In genomic region chr16:31696968-31697743, GRCh38 we compare ENCODE assay signal across 8 cellular contexts.
DNase-seq lines count a peak whose midpoint lies in the region; ATAC-seq, FAIRE-seq and TF ChIP-seq lines count a peak whose summit lies in the region.

No MANE protein-coding gene starts in this region.

- peaks cover 18% of the 10 kb centered on the region for H3K4me1 Mint-ChIP-seq in activated CD8-positive, alpha-beta T cell treated with anti-CD3 and anti-CD28 coated beads for 36 hours (ENCODE audit: low read depth)
- H3K4me1 Mint-ChIP-seq in activated CD8-positive, alpha-beta T cell treated with anti-CD3 and anti-CD28 coated beads, Interleukin-2, amount 10 ng/mL, durations not matched to agents 7 days and 5 days (ENCODE audit: low read depth): peaks cover 25% of the 10 kb centered on the region

- no peak overlapping the region for H3K27ac ChIP-seq in GM12878 (ENCODE audit: control insufficient read depth, insufficient read depth)
- H3K27ac ChIP-seq in mesenchymal stem cell (ENCODE audit: low read length, poor library complexity, severe bottlenecking): no peak overlapping the region
- H3K27ac ChIP-seq in pancreas: no peak overlapping the region

- in situ Hi-C loops in GM12878 (cut with MboI): loop anchor here (5.0 kb wide), 2 partner anchors 185 to 240 kb away; partner anchors contain the start of gene ARMC5

- H3K79me1 ChIP-seq in mesenchymal stem cell (replicated peaks; ENCODE audit: low read length, poor library complexity, severe bottlenecking): no peaks in the 10 kb centered on the region

- peaks cover 4% of the 10 kb centered on the region for H3K9me3 Mint-ChIP-seq in activated CD8-positive, alpha-beta T cell treated with anti-CD3 and anti-CD28 coated beads for 36 hours
- H3K9me3 Mint-ChIP-seq in activated CD8-positive, alpha-beta T cell treated with anti-CD3 and anti-CD28 coated beads, Interleukin-2, amount 10 ng/mL, durations not matched to agents 7 days and 5 days (ENCODE audit: insufficient read depth): no peaks in the 10 kb centered on the region

- H2BK5ac ChIP-seq in mesenchymal stem cell (ENCODE audit: low read depth, low read length, poor library complexity, severe bottlenecking): no peak overlapping the region

- H3K36me3 ChIP-seq in GM12878 (ENCODE audit: control insufficient read depth in 2 of 2, insufficient read depth in 2 of 2, low read length in 1 of 2): no peaks in the 10 kb centered on the region
- no peaks in the 10 kb centered on the region for H3K36me3 ChIP-seq in mesenchymal stem cell (ENCODE audit: control insufficient read depth in 1 of 2, insufficient read depth in 2 of 2, low read depth in 1 of 2, low read length in 2 of 2)
- H3K36me3 ChIP-seq in pancreas: no peaks in the 10 kb centered on the region

- no peak overlapping the region for H3K4me2 ChIP-seq in GM12878 (ENCODE audit: control insufficient read depth, insufficient read depth)
- H3K4me2 ChIP-seq in mesenchymal stem cell (ENCODE audit: low read length, poor library complexity, severe bottlenecking): no peak overlapping the region

- H2BK12ac ChIP-seq in mesenchymal stem cell (ENCODE audit: low read length in 2 of 2): no peak overlapping the region

- H3K27me3 ChIP-seq in GM12878 (replicated peaks in 1 of 2; ENCODE audit: control insufficient read depth in 2 of 2, insufficient read depth in 2 of 2, low read length in 1 of 2) (no peaks in the 10 kb centered on the region), mesenchymal stem cell (ENCODE audit: control insufficient read depth in 1 of 2, insufficient read depth in 1 of 2, low read length in 2 of 2) (peaks cover 27 to 28% of the 10 kb centered on the region in 2 experiments), pancreas (no peaks in the 10 kb centered on the region)

- H3K36me3 Mint-ChIP-seq in activated CD8-positive, alpha-beta T cell treated with anti-CD3 and anti-CD28 coated beads for 36 hours (ENCODE audit: low read depth): peaks cover 13% of the 10 kb centered on the region
- H3K36me3 Mint-ChIP-seq in activated CD8-positive, alpha-beta T cell treated with anti-CD3 and anti-CD28 coated beads, Interleukin-2, amount 10 ng/mL, durations not matched to agents 7 days and 5 days (ENCODE audit: low read depth): peaks cover 10% of the 10 kb centered on the region

- ATAC-seq in activated CD8-positive, alpha-beta T cell treated with anti-CD3 and anti-CD28 coated beads for 36 hours: no peak
- no peak for ATAC-seq in activated CD8-positive, alpha-beta T cell treated with anti-CD3 and anti-CD28 coated beads, Interleukin-2, amount 10 ng/mL, durations not matched to agents 7 days and 5 days
- no peak for ATAC-seq in GM12878
- ATAC-seq in HG02798 (IDR thresholded peaks at IDR 0.05; ENCODE audit: poor library complexity, unreplicated experiment): no peak
- ATAC-seq in pancreas: no peak

- FAIRE-seq in GM12878 (lab: Jason Lieb, UNC) (no peak), pancreas (lab: Jason Lieb, UNC) (no peak)

- intact Hi-C loops in activated CD8-positive, alpha-beta T cell treated with anti-CD3 and anti-CD28 coated beads for 36 hours (cut with micrococcal nuclease): no loop called here
- intact Hi-C loops in GM12878 (cut with micrococcal nuclease; ENCODE audit: unreplicated experiment): no loop called here
- intact Hi-C loops in pancreas (cut with DNase I): no loop called here

- H3K27me3 Mint-ChIP-seq in activated CD8-positive, alpha-beta T cell treated with anti-CD3 and anti-CD28 coated beads for 36 hours: no peaks in the 10 kb centered on the region
- no peaks in the 10 kb centered on the region for H3K27me3 Mint-ChIP-seq in activated CD8-positive, alpha-beta T cell treated with anti-CD3 and anti-CD28 coated beads, Interleukin-2, amount 10 ng/mL, durations not matched to agents 7 days and 5 days (ENCODE audit: low read depth)

- H3K9me3 ChIP-seq in GM12878 (replicated peaks; ENCODE audit: control insufficient read depth, insufficient read depth, low read length) (no peaks in the 10 kb centered on the region; the same call in 2 of the 3 replicates), mesenchymal stem cell (ENCODE audit: control insufficient read depth, low read length) (no peaks in the 10 kb centered on the region), pancreas (no peaks in the 10 kb centered on the region)

- no peak overlapping the region for H2BK120ac ChIP-seq in mesenchymal stem cell (ENCODE audit: low read depth, low read length)

- H2AK5ac ChIP-seq in mesenchymal stem cell (ENCODE audit: low read length, severe bottlenecking): no peak overlapping the region

- H3K18ac ChIP-seq in mesenchymal stem cell (ENCODE audit: low read depth in 1 of 2, low read length in 2 of 2): no peak overlapping the region

- no peak overlapping the region for H3K23ac ChIP-seq in mesenchymal stem cell (ENCODE audit: low read length in 2 of 2)

- H3K9ac ChIP-seq in GM12878 (ENCODE audit: control insufficient read depth, insufficient read depth, low read length): no peak overlapping the region
- no peak overlapping the region for H3K9ac ChIP-seq in mesenchymal stem cell (ENCODE audit: low read length)

- H3K4me1 ChIP-seq in GM12878 (ENCODE audit: control insufficient read depth, insufficient read depth, low read length) (peaks cover 5% of the 10 kb centered on the region; the same call in 1 of the 2 replicates), mesenchymal stem cell (ENCODE audit: control insufficient read depth, insufficient read depth, low read depth, low read length) (peaks cover 9% of the 10 kb centered on the region), pancreas (peaks cover 0 to 8% (median 7%) of the 10 kb centered on the region in 3 donors)

- POLR2A ChIA-PET in activated CD8-positive, alpha-beta T cell treated with anti-CD3 and anti-CD28 coated beads for 36 hours (lab: Charles Lee): interaction anchor here (2.3 to 8.0 kb wide), 2 partner anchors 15 to 16 kb away, joined by 12 to 151 read pairs; a partner anchor contains a TSS
- POLR2A ChIA-PET in activated CD8-positive, alpha-beta T cell treated with anti-CD3 and anti-CD28 coated beads, Interleukin-2, amount 10 ng/mL, durations not matched to agents 7 days and 5 days (lab: Charles Lee): interaction anchor here (2.5 kb wide), 1 partner anchor 16 kb away, joined by 12 read pairs; a partner anchor contains a TSS
- POLR2A ChIA-PET in GM12878 (lab: Charles Lee): no interaction called here

- RAD21 ChIA-PET in GM12878 (lab: Charles Lee; ENCODE audit: unreplicated experiment): interaction anchor here (5.1 kb wide), 1 partner anchor 238 kb away, joined by 21 read pairs; the partner anchor contains the start of gene ARMC5

- H4K20me1 ChIP-seq in GM12878 (ENCODE audit: control insufficient read depth, insufficient read depth): no peaks in the 10 kb centered on the region

- no peak overlapping the region for H3K4me3 ChIP-seq in GM12878
- H3K4me3 ChIP-seq in mesenchymal stem cell (ENCODE audit: insufficient read depth in 1 of 2, low read depth in 1 of 2, low read length in 2 of 2): no peak overlapping the region
- no peak overlapping the region for H3K4me3 ChIP-seq in pancreas

- TF ChIP-seq POLR2A in GM12878 (IDR thresholded peaks at IDR 0.05; ENCODE audit: low read depth, low read length): no peak

- peak; percentile 47 for TF ChIP-seq CTCF in activated CD8-positive, alpha-beta T cell treated with anti-CD3 and anti-CD28 coated beads for 36 hours (IDR thresholded peaks at IDR 0.05)
- peak; percentile 54 to 66 (median 63); a peak in 5 of 6 replicates for TF ChIP-seq CTCF in GM12878 (IDR thresholded peaks at IDR 0.05 in 2 of 3, conservative IDR thresholded peaks at IDR 0.05 in 1 of 3; ENCODE audit: control insufficient read depth in 2 of 3, extremely low read depth in 1 of 3, insufficient read depth in 1 of 3, low read depth in 3 of 3, low read length in 3 of 3)
- peak in 1 of 4 donors; percentile 17 for TF ChIP-seq CTCF in pancreas (IDR thresholded peaks at IDR 0.05)

- no peak overlapping the region for H3K4ac ChIP-seq in mesenchymal stem cell (ENCODE audit: low read depth in 1 of 2, low read length in 2 of 2)

- H4K8ac ChIP-seq in mesenchymal stem cell (ENCODE audit: low read length): no peak overlapping the region

- DNase-seq in activated CD8-positive, alpha-beta T cell treated with anti-CD3 and anti-CD28 coated beads for 36 hours: no peak
- no peak for DNase-seq in activated CD8-positive, alpha-beta T cell treated with anti-CD3 and anti-CD28 coated beads, Interleukin-2, amount 10 ng/mL, durations not matched to agents 7 days and 5 days
- peak; percentile 61 for DNase-seq in NCI-H146 (lab: John Stamatoyannopoulos, UW)
- DNase-seq in GM12878 (ENCODE audit: low read depth, low spot score): no peak
- DNase-seq in mesenchymal stem cell: peak; percentile 41
- DNase-seq in pancreas: no peak
- DNase-seq in cortex of kidney (lab: John Stamatoyannopoulos, UW): no peak

- H3K14ac ChIP-seq in mesenchymal stem cell (ENCODE audit: low read length in 2 of 2): no peak overlapping the region

- no peak overlapping the region for H4K91ac ChIP-seq in mesenchymal stem cell (ENCODE audit: low read length)

- no peak for TF ChIP-seq EP300 in GM12878 (IDR thresholded peaks at IDR 0.05; ENCODE audit: borderline replicate concordance in 1 of 2, control insufficient read depth in 1 of 2, low read depth in 2 of 2, low read length in 2 of 2)

- SMC1A ChIA-PET in GM12878 (lab: Charles Lee; ENCODE audit: uncharacterized antibody, unreplicated experiment): interaction anchor here (1.1 to 1.9 kb wide), 6 partner anchors 16 to 239 kb away, joined by 3 to 10 read pairs (median 4); a partner anchor contains a TSS

- H2BK15ac ChIP-seq in mesenchymal stem cell (ENCODE audit: low read depth, poor library complexity, severe bottlenecking): no peak overlapping the region

- H3K4me3 Mint-ChIP-seq in activated CD8-positive, alpha-beta T cell treated with anti-CD3 and anti-CD28 coated beads for 36 hours: no peak overlapping the region
- H3K4me3 Mint-ChIP-seq in activated CD8-positive, alpha-beta T cell treated with anti-CD3 and anti-CD28 coated beads, Interleukin-2, amount 10 ng/mL, durations not matched to agents 7 days and 5 days: no peak overlapping the region

- H2AFZ ChIP-seq in GM12878 (ENCODE audit: control insufficient read depth, low read depth, low read length) (no peak overlapping the region), mesenchymal stem cell (ENCODE audit: low read depth, low read length) (no peak overlapping the region)

- H3K27ac Mint-ChIP-seq in activated CD8-positive, alpha-beta T cell treated with anti-CD3 and anti-CD28 coated beads for 36 hours: no peak overlapping the region
- no peak overlapping the region for H3K27ac Mint-ChIP-seq in activated CD8-positive, alpha-beta T cell treated with anti-CD3 and anti-CD28 coated beads, Interleukin-2, amount 10 ng/mL, durations not matched to agents 7 days and 5 days

- WGBS in GM12878 (ENCODE audit: insufficient coverage, insufficient replicate concordance, low lambda C conversion rate, missing lambda C conversion rate): 43% methylated on average over 8 of the region's 8 CpGs
- WGBS in mesenchymal stem cell: 59% methylated on average over 5 of the region's 8 CpGs
- 28 to 35% methylated on average over 8 of the region's 8 CpGs for WGBS in pancreas, 2 donors

- CTCF ChIA-PET in activated CD8-positive, alpha-beta T cell treated with anti-CD3 and anti-CD28 coated beads for 36 hours (lab: Charles Lee): interaction anchor here (1.0 to 2.6 kb wide), 7 partner anchors 14 to 241 kb away, joined by 4 to 16 read pairs (median 6); no protein-coding TSS in a partner anchor
- CTCF ChIA-PET in activated CD8-positive, alpha-beta T cell treated with anti-CD3 and anti-CD28 coated beads, Interleukin-2, amount 10 ng/mL, durations not matched to agents 7 days and 5 days (lab: Charles Lee): interaction anchor here (1.3 to 2.4 kb wide), 7 partner anchors 15 to 239 kb away, joined by 3 to 12 read pairs (median 6); a partner anchor contains a TSS
- CTCF ChIA-PET in GM12878 (lab: Yijun Ruan, JAX): interaction anchor here (1.1 to 4.7 kb wide), 5 partner anchors 16 to 241 kb away, joined by 3 to 28 read pairs (median 5); partner anchors contain the start of gene ARMC5

- BruUV-seq in GM12878 (replicated peaks; lab: Mats Ljungman, UMichigan): no TSS peak

- H3K79me2 ChIP-seq in GM12878 (ENCODE audit: control insufficient read depth, insufficient read depth, low read length): peaks cover 18% of the 10 kb centered on the region

- peak; percentile 68 for TF ChIP-seq RAD21 in GM12878 (IDR thresholded peaks at IDR 0.05; ENCODE audit: insufficient read depth, low read depth, low read length)

Comparison
In these comparisons a context has a peak if more than half of its experiments do, and no peak if none do; other contexts are left out.
1. DNase-seq: peak in NCI-H146 (single experiment) and mesenchymal stem cell (single experiment); none in activated CD8-positive, alpha-beta T cell treated with anti-CD3 and anti-CD28 coated beads for 36 hours (single experiment), activated CD8-positive, alpha-beta T cell treated with anti-CD3 and anti-CD28 coated beads, Interleukin-2, amount 10 ng/mL, durations not matched to agents 7 days and 5 days (single experiment), GM12878 (single experiment), pancreas (0 of 6) and cortex of kidney (single experiment).